In genomic region chr11:115627071-115627470, GRCh38 we compare ENCODE assay signal across 39 cellular contexts.
"Had no signal": no experiment of that assay in that cellular context is flagged by ENCODE, and none has a peak within 500 bp of the region (broad histone marks: within the 10 kb centered on the region; RNA-seq: fewer than 3 reads in every experiment).

No MANE protein-coding gene starts in this region.

- H3K4me3 Mint-ChIP-seq: activated naive CD4-positive, alpha-beta T cell treated with anti-CD3 and anti-CD28 coated beads for 36 hours; activated naive CD4-positive, alpha-beta T cell treated with anti-CD3 and anti-CD28 coated beads, Interleukin-2, amount 10 ng/mL, durations not matched to agents 7 days and 5 days; activated naive CD4-positive, alpha-beta T cell treated with anti-CD3 and anti-CD28 coated beads, Interleukin-2, amount 50 U/mL, for 24 hours; activated naive CD8-positive, alpha-beta T cell; activated naive CD8-positive, alpha-beta T cell treated with anti-CD3 and anti-CD28 coated beads for 36 hours; activated naive CD8-positive, alpha-beta T cell treated with anti-CD3 and anti-CD28 coated beads, Interleukin-2, amount 10 ng/mL, durations not matched to agents 7 days and 5 days; activated naive CD8-positive, alpha-beta T cell treated with anti-CD3 and anti-CD28 coated beads, Interleukin-2, amount 50 U/mL, for 24 hours; activated T-cell treated with anti-CD3 and anti-CD28 coated beads, Interleukin-2, amount 50 U/mL, for 24 hours; activated T-cell treated with anti-CD3 and anti-CD28 coated beads, Interleukin-2, amount 50 U/mL, for 4 hours; activated T-cell treated with anti-CD3 and anti-CD28 coated beads, Interleukin-2, amount 50 U/mL, for 72 hours; activated T-helper 1 cell treated with anti-CD3 and anti-CD28 coated beads, Interleukin-12 subunit alpha, Interleukin-12 subunit beta, Interleukin-2, Interleukin-4 antibody, amounts not matched to agents 30 ng/mL and 10 ng/mL and 1 ng/mL, durations not matched to agents 14 hours and 24 hours and 36 hours; activated T-helper 17 cell treated with anti-CD3 and anti-CD28 coated beads, Interleukin-2, amount 50 U/mL, for 72 hours; central memory CD8-positive, alpha-beta T cell had no signal

- H3K4me1 ChIP-seq: body of pancreas, breast epithelium had no signal

- H3K27me3 ChIP-seq: adrenal gland, ascending aorta, body of pancreas, brain microvascular endothelial cell, breast epithelium, cardiac muscle cell had no signal

- H3K36me3 ChIP-seq: adrenal gland, ascending aorta, brain microvascular endothelial cell, breast epithelium, cardiac muscle cell had no signal

- H3K36me3 Mint-ChIP-seq: activated naive CD4-positive, alpha-beta T cell treated with anti-CD3 and anti-CD28 coated beads, Interleukin-2, amount 10 ng/mL, durations not matched to agents 7 days and 5 days; activated naive CD4-positive, alpha-beta T cell treated with anti-CD3 and anti-CD28 coated beads, Interleukin-2, amount 50 U/mL, for 24 hours; activated naive CD4-positive, alpha-beta T cell treated with anti-CD3 and anti-CD28 coated beads, Interleukin-2, amount 50 U/mL, for 72 hours; activated naive CD8-positive, alpha-beta T cell; activated naive CD8-positive, alpha-beta T cell treated with anti-CD3 and anti-CD28 coated beads for 36 hours; activated naive CD8-positive, alpha-beta T cell treated with anti-CD3 and anti-CD28 coated beads, Interleukin-2, amount 10 ng/mL, durations not matched to agents 7 days and 5 days; brain had no signal

- ATAC-seq: activated naive CD4-positive, alpha-beta T cell treated with anti-CD3 and anti-CD28 coated beads, Interleukin-2, amount 50 U/mL, for 72 hours; activated naive CD8-positive, alpha-beta T cell treated with anti-CD3 and anti-CD28 coated beads, Interleukin-2, amount 50 U/mL, for 24 hours; activated T-cell treated with anti-CD3 and anti-CD28 coated beads, Interleukin-2, amount 50 U/mL, for 4 hours; activated T-cell treated with anti-CD3 and anti-CD28 coated beads, Interleukin-2, amount 50 U/mL, for 72 hours; activated T-helper 17 cell treated with anti-CD3 and anti-CD28 coated beads, Interleukin-2, amount 50 U/mL, for 72 hours; body of pancreas had no signal

- H3K4me3 ChIP-seq: adrenal gland, ascending aorta, body of pancreas, breast epithelium, cardiac muscle cell had no signal

- H3K9me3 ChIP-seq: adrenal gland, ascending aorta, body of pancreas, breast epithelium had no signal

- H3K9me3 Mint-ChIP-seq: activated naive CD4-positive, alpha-beta T cell treated with anti-CD3 and anti-CD28 coated beads for 36 hours; activated naive CD4-positive, alpha-beta T cell treated with anti-CD3 and anti-CD28 coated beads, Interleukin-2, amount 50 U/mL, for 24 hours; activated naive CD4-positive, alpha-beta T cell treated with anti-CD3 and anti-CD28 coated beads, Interleukin-2, amount 50 U/mL, for 72 hours; activated naive CD8-positive, alpha-beta T cell treated with anti-CD3 and anti-CD28 coated beads for 36 hours; activated naive CD8-positive, alpha-beta T cell treated with anti-CD3 and anti-CD28 coated beads, Interleukin-2, amount 10 ng/mL, durations not matched to agents 7 days and 5 days; activated naive CD8-positive, alpha-beta T cell treated with anti-CD3 and anti-CD28 coated beads, Interleukin-2, amount 50 U/mL, for 24 hours; activated T-cell treated with anti-CD3 and anti-CD28 coated beads, Interleukin-2, amount 50 U/mL, for 24 hours; activated T-cell treated with anti-CD3 and anti-CD28 coated beads, Interleukin-2, amount 50 U/mL, for 4 hours; activated T-helper 1 cell treated with anti-CD3 and anti-CD28 coated beads, Interleukin-12 subunit alpha, Interleukin-12 subunit beta, Interleukin-2, Interleukin-4 antibody, amounts not matched to agents 30 ng/mL and 10 ng/mL and 1 ng/mL, durations not matched to agents 14 hours and 24 hours and 36 hours; activated T-helper 17 cell treated with anti-CD3 and anti-CD28 coated beads, Interleukin-2, amount 50 U/mL, for 72 hours; activated T-helper 2 cell treated with anti-CD3 and anti-CD28 coated beads, Interferon-gamma antibody, Interleukin-2, Interleukin-4, amounts not matched to agents 10 μg/mL and 5 μg/mL and 100 μg/mL, durations not matched to agents 14 hours and 24 hours and 36 hours; central memory CD8-positive, alpha-beta T cell had no signal

- H3K27ac ChIP-seq: adrenal gland, ascending aorta, body of pancreas, brain microvascular endothelial cell, breast epithelium, cardiac muscle cell had no signal

- H3K27ac Mint-ChIP-seq: activated naive CD4-positive, alpha-beta T cell treated with anti-CD3 and anti-CD28 coated beads for 36 hours; activated naive CD4-positive, alpha-beta T cell treated with anti-CD3 and anti-CD28 coated beads, Interleukin-2, amount 10 ng/mL, durations not matched to agents 7 days and 5 days; activated naive CD4-positive, alpha-beta T cell treated with anti-CD3 and anti-CD28 coated beads, Interleukin-2, amount 50 U/mL, for 24 hours; activated naive CD4-positive, alpha-beta T cell treated with anti-CD3 and anti-CD28 coated beads, Interleukin-2, amount 50 U/mL, for 72 hours; activated naive CD8-positive, alpha-beta T cell; activated naive CD8-positive, alpha-beta T cell treated with anti-CD3 and anti-CD28 coated beads for 36 hours; activated naive CD8-positive, alpha-beta T cell treated with anti-CD3 and anti-CD28 coated beads, Interleukin-2, amount 10 ng/mL, durations not matched to agents 7 days and 5 days; activated naive CD8-positive, alpha-beta T cell treated with anti-CD3 and anti-CD28 coated beads, Interleukin-2, amount 50 U/mL, for 24 hours; activated T-cell treated with anti-CD3 and anti-CD28 coated beads, Interleukin-2, amount 50 U/mL, for 24 hours; activated T-cell treated with anti-CD3 and anti-CD28 coated beads, Interleukin-2, amount 50 U/mL, for 72 hours; activated T-helper 1 cell treated with anti-CD3 and anti-CD28 coated beads, Interleukin-12 subunit alpha, Interleukin-12 subunit beta, Interleukin-2, Interleukin-4 antibody, amounts not matched to agents 30 ng/mL and 10 ng/mL and 1 ng/mL, durations not matched to agents 14 hours and 24 hours and 36 hours; activated T-helper 17 cell treated with anti-CD3 and anti-CD28 coated beads, Interleukin-2, amount 50 U/mL, for 72 hours; activated T-helper 2 cell treated with anti-CD3 and anti-CD28 coated beads, Interferon-gamma antibody, Interleukin-2, Interleukin-4, amounts not matched to agents 10 μg/mL and 5 μg/mL and 100 μg/mL, durations not matched to agents 14 hours and 24 hours and 36 hours had no signal

- H3K27me3 Mint-ChIP-seq: activated naive CD8-positive, alpha-beta T cell treated with anti-CD3 and anti-CD28 coated beads, Interleukin-2, amount 10 ng/mL, durations not matched to agents 7 days and 5 days had no signal

- FAIRE-seq: bronchial epithelial cell had no signal

- H3K4me1 Mint-ChIP-seq: activated naive CD4-positive, alpha-beta T cell treated with anti-CD3 and anti-CD28 coated beads, Interleukin-2, amount 10 ng/mL, durations not matched to agents 7 days and 5 days; activated naive CD4-positive, alpha-beta T cell treated with anti-CD3 and anti-CD28 coated beads, Interleukin-2, amount 50 U/mL, for 24 hours; activated naive CD8-positive, alpha-beta T cell treated with anti-CD3 and anti-CD28 coated beads for 36 hours; activated naive CD8-positive, alpha-beta T cell treated with anti-CD3 and anti-CD28 coated beads, Interleukin-2, amount 10 ng/mL, durations not matched to agents 7 days and 5 days; activated naive CD8-positive, alpha-beta T cell treated with anti-CD3 and anti-CD28 coated beads, Interleukin-2, amount 50 U/mL, for 24 hours; activated T-helper 17 cell treated with anti-CD3 and anti-CD28 coated beads, Interleukin-2, amount 50 U/mL, for 72 hours; central memory CD8-positive, alpha-beta T cell had no signal

- DNase-seq: activated effector memory CD4-positive, alpha-beta T cell treated with anti-CD3 and anti-CD28 coated beads, Interleukin-2, amount 50 U/mL, for 16 hours; activated effector memory CD4-positive, alpha-beta T cell treated with Interleukin-2 at 50 U/mL for 16 hours; activated gamma-delta T cell; activated gamma-delta T cell treated with Interleukin-2 at 50 U/mL for 16 hours; activated naive CD4-positive, alpha-beta T cell; activated naive CD4-positive, alpha-beta T cell treated with anti-CD3 and anti-CD28 coated beads for 36 hours; activated naive CD4-positive, alpha-beta T cell treated with anti-CD3 and anti-CD28 coated beads, Interleukin-2, amount 10 ng/mL, durations not matched to agents 7 days and 5 days; activated naive CD4-positive, alpha-beta T cell treated with anti-CD3 and anti-CD28 coated beads, Interleukin-2, amount 50 U/mL, for 16 hours; activated naive CD4-positive, alpha-beta T cell treated with Interleukin-2 at 50 U/mL for 16 hours; activated naive CD8-positive, alpha-beta T cell treated with anti-CD3 and anti-CD28 coated beads for 36 hours; activated naive CD8-positive, alpha-beta T cell treated with anti-CD3 and anti-CD28 coated beads, Interleukin-2, amount 10 ng/mL, durations not matched to agents 7 days and 5 days; activated naive CD8-positive, alpha-beta T cell treated with anti-CD3 and anti-CD28 coated beads, Interleukin-2, amount 50 U/mL, for 24 hours; activated T-cell treated with anti-CD3 and anti-CD28 coated beads for 4 hours; activated T-cell treated with anti-CD3 and anti-CD28 coated beads, Interleukin-2, amount 50 U/mL, for 1 hour; activated T-cell treated with anti-CD3 and anti-CD28 coated beads, Interleukin-2, amount 50 U/mL, for 24 hours; activated T-cell treated with anti-CD3 and anti-CD28 coated beads, Interleukin-2, amount 50 U/mL, for 4 hours; activated T-cell treated with anti-CD3 and anti-CD28 coated beads, Interleukin-2, amount 50 U/mL, for 48 hours; activated T-cell treated with anti-CD3 and anti-CD28 coated beads, Interleukin-2, amount 50 U/mL, for 72 hours; adrenal gland; amniotic stem cell; amygdala; aorta; body of pancreas; brain microvascular endothelial cell; caudate nucleus; central memory CD4-positive, alpha-beta T cell; cerebellar nuclear complex had no signal
